8 cellular contexts compared by ENCODE assay signal in genomic region chr15:24848050-24848449, GRCh38.
A peak's percentile ranks its signal among the peaks of the same experiment; 100 is the strongest.
DNase-seq lines count a peak whose midpoint lies in the region; ATAC-seq and TF ChIP-seq lines count a peak whose summit lies in the region.

No MANE protein-coding gene starts in this region.

- peak overlapping the region; percentile 94 for H2AFZ ChIP-seq in smooth muscle cell (ENCODE audit: low read depth)

- no peak overlapping the region for H3K9ac ChIP-seq in smooth muscle cell (ENCODE audit: low read depth)

- intact Hi-C loops in ascending aorta (cut with DNase I), result loop anchor here (5.0 kb wide), 1 partner anchor 76 kb away; no protein-coding TSS in a partner anchor

- whole genome bisulfite sequencing in smooth muscle cell (ENCODE audit: low lambda C conversion rate), result 43% methylated on average over 30 of the region's 39 CpGs

- H3K4me1 ChIP-seq in ascending aorta (no peaks in the 10 kb centered on the region), smooth muscle cell (ENCODE audit: low read depth) (no peaks in the 10 kb centered on the region), Peyer's patch (no peaks in the 10 kb centered on the region)

- H3K4me2 ChIP-seq in smooth muscle cell, result peak overlapping the region; percentile 88

- no peaks in the 10 kb centered on the region for H3F3A ChIP-seq in smooth muscle cell (ENCODE audit: low read depth)

- H3K27ac ChIP-seq in ascending aorta, result peak overlapping the region; percentile 40 to 50
- H3K27ac ChIP-seq in smooth muscle cell (ENCODE audit: low read depth), result no peak overlapping the region
- no peak overlapping the region for H3K27ac ChIP-seq in Peyer's patch

- H3K27me3 ChIP-seq in ascending aorta (no peaks in the 10 kb centered on the region), smooth muscle cell (ENCODE audit: low read depth) (no peaks in the 10 kb centered on the region), Peyer's patch (no peaks in the 10 kb centered on the region)

- H3K79me2 ChIP-seq in smooth muscle cell (ENCODE audit: low read depth), result no peaks in the 10 kb centered on the region

- TF ChIP-seq CTCF in ascending aorta (IDR thresholded peaks at IDR 0.05), result no peak
- no peak for TF ChIP-seq CTCF in smooth muscle cell (IDR thresholded peaks at IDR 0.05; ENCODE audit: borderline replicate concordance, insufficient read depth, poor library complexity, severe bottlenecking)
- no peak for TF ChIP-seq CTCF in Peyer's patch (IDR thresholded peaks at IDR 0.05)

- H4K20me1 ChIP-seq in smooth muscle cell (ENCODE audit: low read depth), result no peaks in the 10 kb centered on the region

- H3K4me3 ChIP-seq in ascending aorta (peak overlapping the region; percentile 36 to 48), iPS-11a (ENCODE audit: low read depth, low read length) (peak overlapping the region; percentile 5), smooth muscle cell (peak overlapping the region; percentile 67), Peyer's patch (no peak overlapping the region)

- ATAC-seq in GM21515 (IDR thresholded peaks at IDR 0.05; ENCODE audit: unreplicated experiment) (no peak), HG02623 (IDR thresholded peaks at IDR 0.05; ENCODE audit: unreplicated experiment) (no peak)

- DNase-seq in NCI-H146 (lab: John Stamatoyannopoulos, UW), result peak; percentile 19
- DNase-seq in NCI-H146 treated with DMSO at 0.1 percent for 48 hours (lab: John Stamatoyannopoulos, UW; ENCODE audit: unreplicated experiment), result no peak
- peak in 1 of 2 donors; percentile 68 for DNase-seq in ascending aorta (ENCODE audit: low spot score in 2 of 2)
- DNase-seq in smooth muscle cell (lab: John Stamatoyannopoulos, UW; ENCODE audit: unreplicated experiment), result no peak
- no peak for DNase-seq in Peyer's patch

- no peaks in the 10 kb centered on the region for H3K36me3 ChIP-seq in ascending aorta
- H3K36me3 ChIP-seq in smooth muscle cell (ENCODE audit: low read depth), result no peaks in the 10 kb centered on the region
- no peaks in the 10 kb centered on the region for H3K36me3 ChIP-seq in Peyer's patch

- no peaks in the 10 kb centered on the region for H3K9me3 ChIP-seq in ascending aorta
- no peaks in the 10 kb centered on the region for H3K9me3 ChIP-seq in smooth muscle cell (replicated peaks; ENCODE audit: low read depth)
- H3K9me3 ChIP-seq in Peyer's patch, result no peaks in the 10 kb centered on the region

- no peak for TF ChIP-seq POLR2A in Peyer's patch (IDR thresholded peaks at IDR 0.05)

Comparison
In these comparisons a context has a peak if more than half of its experiments do, and no peak if none do; other contexts are left out.
1. H3K27ac ChIP-seq: peak in ascending aorta (2 of 2); none in smooth muscle cell (single experiment) and Peyer's patch (0 of 4).
2. H3K4me3 ChIP-seq: peak in ascending aorta (2 of 2), iPS-11a (single experiment) and smooth muscle cell (single experiment); none in Peyer's patch (0 of 4).